Comparison of ENCODE assay signal across 31 cellular contexts in genomic region chr2:126299469-126299976, GRCh38.
"Had no signal": no experiment of that assay in that cellular context is flagged by ENCODE, and none has a peak within 500 bp of the region (broad histone marks: within the 10 kb centered on the region; RNA-seq: fewer than 3 reads in every experiment).

No MANE protein-coding gene starts in this region.

- H3K27me3 Mint-ChIP-seq: stimulated activated memory B cell treated with anti-CD40 and anti-IgM and Interleukin-4, amounts not matched to agents 10 μg/mL and 1 μg/mL and 100 μg/mL, for 72 hours; stimulated activated naive CD8-positive, alpha-beta T cell treated with anti-CD3 and anti-CD28 coated beads, Interleukin-15, Interleukin-2, amounts not matched to agents 100 ng/mL and 50 ng/mL, for 24 hours; type B pancreatic cell had no signal

- H3K4me3 ChIP-seq: neural progenitor cell, ovary, psoas muscle, skin epidermis, smooth muscle cell, spleen, suprapubic skin, testis, tibial artery, transverse colon, upper lobe of right lung, vagina had no signal

- H3K4me2 ChIP-seq: neural progenitor cell, smooth muscle cell had no signal

- H3K27ac ChIP-seq: neural progenitor cell, ovary, parathyroid adenoma, psoas muscle, skin epidermis, spleen, suprapubic skin, testis, tibial artery, transverse colon, upper lobe of right lung, vagina had no signal

- H3K4me1 Mint-ChIP-seq: naive thymus-derived CD4-positive, alpha-beta T cell; natural killer cell; stimulated activated memory B cell treated with anti-CD40 and anti-IgM and Interleukin-4, amounts not matched to agents 10 μg/mL and 1 μg/mL and 100 μg/mL, for 72 hours had no signal

- H3K27me3 ChIP-seq: neural progenitor cell, ovary, spleen, suprapubic skin, testis, tibial artery, transverse colon, upper lobe of right lung, vagina had no signal

- H2AFZ ChIP-seq: neural progenitor cell, parathyroid adenoma had no signal

- H3K36me3 ChIP-seq: neural progenitor cell, ovary, spleen, suprapubic skin, tibial artery, transverse colon, upper lobe of right lung, vagina had no signal

- H3K36me3 Mint-ChIP-seq: naive thymus-derived CD4-positive, alpha-beta T cell; natural killer cell; neural progenitor cell; stimulated activated memory B cell treated with anti-CD40 and anti-IgM and Interleukin-4, amounts not matched to agents 10 μg/mL and 1 μg/mL and 100 μg/mL, for 72 hours; type B pancreatic cell had no signal

- H3K79me2 ChIP-seq: parathyroid adenoma had no signal

- H3K4me1 ChIP-seq: neural progenitor cell, parathyroid adenoma, psoas muscle, spleen, suprapubic skin, testis, tibial artery, transverse colon, upper lobe of right lung, vagina had no signal

- H3K9ac ChIP-seq: neural progenitor cell, parathyroid adenoma had no signal

- ATAC-seq: naive thymus-derived CD4-positive, alpha-beta T cell; natural killer cell; psoas muscle; right cardiac atrium; sciatic nerve; stimulated activated memory B cell treated with anti-CD40 and anti-IgM and Interleukin-4, amounts not matched to agents 10 μg/mL and 1 μg/mL and 100 μg/mL, for 72 hours; upper lobe of right lung had no signal

- DNase-seq: naive thymus-derived CD4-positive, alpha-beta T cell; natural killer cell; occipital lobe; ovary; posterior cingulate gyrus; psoas muscle; right cardiac atrium; spleen; stimulated activated CD4-positive, alpha-beta T cell treated with anti-CD3 and anti-CD28 coated beads, Interleukin-12 subunit alpha, Interleukin-12 subunit beta, amount 100 ng/mL, for 4 hours; stimulated activated CD4-positive, alpha-beta T cell treated with anti-CD3 and anti-CD28 coated beads, Interleukin-1b, Interleukin-23, amount 100 ng/mL, for 48 hours; stimulated activated CD4-positive, alpha-beta T cell treated with anti-CD3 and anti-CD28 coated beads, Interleukin-4, amount 100 ng/mL, for 1 hour; stimulated activated CD4-positive, alpha-beta T cell treated with anti-CD3 and anti-CD28 coated beads, Interleukin-4, amount 100 ng/mL, for 4 hours; stimulated activated CD8-positive, alpha-beta memory T cell treated with anti-CD3 and anti-CD28 coated beads, Interleukin-4, amount 100 ng/mL, for 48 hours; stimulated activated naive CD4-positive, alpha-beta T cell; substantia nigra; testis; tibial artery; transverse colon; upper lobe of right lung had no signal

- H3K27ac Mint-ChIP-seq: naive thymus-derived CD4-positive, alpha-beta T cell; natural killer cell; nephron; neural progenitor cell; progenitor cell of endocrine pancreas; stimulated activated memory B cell treated with anti-CD40 and anti-IgM and Interleukin-4, amounts not matched to agents 10 μg/mL and 1 μg/mL and 100 μg/mL, for 72 hours; type B pancreatic cell had no signal

- H3K9me3 ChIP-seq: ovary, psoas muscle, spleen, suprapubic skin, testis, tibial artery, transverse colon, upper lobe of right lung, vagina had no signal

- H3K4me3 Mint-ChIP-seq: naive thymus-derived CD4-positive, alpha-beta T cell; natural killer cell; nephron; neural progenitor cell; stimulated activated memory B cell treated with anti-CD40 and anti-IgM and Interleukin-4, amounts not matched to agents 10 μg/mL and 1 μg/mL and 100 μg/mL, for 72 hours; stimulated activated naive CD8-positive, alpha-beta T cell treated with anti-CD3 and anti-CD28 coated beads, Interleukin-15, Interleukin-2, amounts not matched to agents 100 ng/mL and 50 ng/mL, for 24 hours; type B pancreatic cell had no signal

- H3K9me3 Mint-ChIP-seq: nephron; neural progenitor cell; stimulated activated naive CD8-positive, alpha-beta T cell treated with anti-CD3 and anti-CD28 coated beads, Interleukin-15, Interleukin-2, amounts not matched to agents 100 ng/mL and 50 ng/mL, for 24 hours; type B pancreatic cell had no signal
